In genomic region chr19:7979011-7979410, GRCh38 we compare ENCODE assay signal across 17 cellular contexts. TPM values are rescaled to one million over a fixed set of nuclear protein-coding genes. Genes with fewer than 3 reads are reported as not detected.
A peak's percentile ranks its signal among the peaks of the same experiment; 100 is the strongest.
DNase-seq lines count a peak whose midpoint lies in the region; ATAC-seq and TF ChIP-seq lines count a peak whose summit lies in the region.
"Had no signal": no experiment of that assay in that cellular context is flagged by ENCODE, and none has a peak within 500 bp of the region (broad histone marks: within the 10 kb centered on the region; RNA-seq: fewer than 3 reads in every experiment).

No MANE protein-coding gene starts in this region.

- H4K20me1 ChIP-seq in neural progenitor cell (ENCODE audit: low read depth), result peaks cover 90% of the 10 kb centered on the region

- TF ChIP-seq CTCF in CD14-positive monocyte (IDR thresholded peaks at IDR 0.05) (no peak), RWPE1 (conservative IDR thresholded peaks at IDR 0.05; ENCODE audit: low read depth) (no peak), foreskin keratinocyte (conservative IDR thresholded peaks at IDR 0.05) (peak; percentile 40), neural progenitor cell (IDR thresholded peaks at IDR 0.05) (no peak)

- H3K9me3 ChIP-seq in neural progenitor cell (ENCODE audit: low read depth), result no peaks in the 10 kb centered on the region

- intact Hi-C loops in CD14-positive monocyte (cut with micrococcal nuclease), result no loop called here

- H3K4me3 ChIP-seq in neural progenitor cell, result no peak overlapping the region
- H3K4me3 ChIP-seq in mesendoderm (ENCODE audit: low read length), result no peak overlapping the region
- H3K4me3 ChIP-seq in H7 (ENCODE audit: insufficient read depth, low read depth, low read length), result no peak overlapping the region

- no peak overlapping the region for H2BK5ac ChIP-seq in mesendoderm (ENCODE audit: low read length)

- H3K4me1 Mint-ChIP-seq in CD14-positive monocyte (no peaks in the 10 kb centered on the region), neural progenitor cell (no peaks in the 10 kb centered on the region)

- H3K79me2 ChIP-seq in neural progenitor cell (ENCODE audit: low read depth) (peaks cover 24% of the 10 kb centered on the region), mesendoderm (ENCODE audit: control insufficient read depth, insufficient read depth, low read length) (peaks cover 10% of the 10 kb centered on the region)

- H4K8ac ChIP-seq in mesendoderm (ENCODE audit: low read depth, low read length), result no peak overlapping the region

- peak overlapping the region; percentile 20 for H3K9ac ChIP-seq in neural progenitor cell
- H3K9ac ChIP-seq in mesendoderm (ENCODE audit: low read length), result no peak overlapping the region

- H3K4me1 ChIP-seq in foreskin keratinocyte (no peaks in the 10 kb centered on the region), neural progenitor cell (no peaks in the 10 kb centered on the region), mesendoderm (ENCODE audit: control insufficient read depth, low read depth, low read length) (no peaks in the 10 kb centered on the region)

- H3K23ac ChIP-seq in mesendoderm (ENCODE audit: low read length), result no peak overlapping the region

- H2AK5ac ChIP-seq in mesendoderm (ENCODE audit: low read length), result no peak overlapping the region

- no peak overlapping the region for H2BK15ac ChIP-seq in mesendoderm (replicated peaks; ENCODE audit: low read depth)

- H3K79me1 ChIP-seq in mesendoderm (ENCODE audit: low read length), result peaks cover 25% of the 10 kb centered on the region

- H3K27ac ChIP-seq in RWPE1, result peak overlapping the region; percentile 55
- no peak overlapping the region for H3K27ac ChIP-seq in foreskin keratinocyte
- H3K27ac ChIP-seq in neural progenitor cell, result no peak overlapping the region
- no peak overlapping the region for H3K27ac ChIP-seq in mesendoderm (ENCODE audit: low read depth, low read length)

- H2AFZ ChIP-seq in neural progenitor cell (replicated peaks), result no peak overlapping the region

- POLR2A ChIA-PET in RWPE1 (lab: Yijun Ruan, JAX; ENCODE audit: low non-redundant PET), result no interaction called here

- H3K27ac Mint-ChIP-seq in CD14-positive monocyte (peak overlapping the region in 2 of 7 donors; percentile 17 to 19), neural progenitor cell (no peak overlapping the region)

- H3K9me3 Mint-ChIP-seq in CD14-positive monocyte (no peaks in the 10 kb centered on the region), neural progenitor cell (no peaks in the 10 kb centered on the region)

- H3K4ac ChIP-seq in mesendoderm (ENCODE audit: low read depth, low read length), result no peak overlapping the region

- no peak overlapping the region for H3K56ac ChIP-seq in mesendoderm (ENCODE audit: low read length)

- DNase-seq in CD14-positive monocyte (ENCODE audit: low spot score), result peak; percentile 24
- DNase-seq in RWPE1 (ENCODE audit: low spot score), result no peak
- no peak for DNase-seq in foreskin keratinocyte
- DNase-seq in neural progenitor cell (ENCODE audit: low spot score), result no peak
- DNase-seq in mesendoderm, result no peak
- no peak for DNase-seq in AG08395 (ENCODE audit: low spot score)
- DNase-seq in stimulated activated naive CD4-positive, alpha-beta T cell (lab: John Stamatoyannopoulos, UW), result no peak
- no peak for DNase-seq in H7
- DNase-seq: COR-L47, Karpas-422, MM.1S, NCI-H1105, NCI-H1694 treated with DMSO at 0.1 percent for 48 hours, NCI-H2107, NCI-H2227 treated with DMSO at 0.1 percent for 48 hours, NCI-H524, SIG-M5 had no signal

- no peaks in the 10 kb centered on the region for H3K36me3 ChIP-seq in neural progenitor cell
- H3K36me3 ChIP-seq in mesendoderm (ENCODE audit: control insufficient read depth, insufficient read depth, low read length), result peaks cover 31% of the 10 kb centered on the region
- H3K36me3 ChIP-seq in H7 (replicated peaks; ENCODE audit: control insufficient read depth, insufficient read depth, low read length), result peaks cover 44% of the 10 kb centered on the region

- H3K4me2 ChIP-seq in neural progenitor cell (no peak overlapping the region), mesendoderm (ENCODE audit: low read length) (no peak overlapping the region)

- H3K27me3 Mint-ChIP-seq in CD14-positive monocyte (ENCODE audit: low read depth in 3 of 3) (peaks cover 0 to 1% (median 0%) of the 10 kb centered on the region in 3 donors), neural progenitor cell (ENCODE audit: insufficient read depth, low read depth) (peaks cover 2% of the 10 kb centered on the region)

- no peak for ATAC-seq in foreskin keratinocyte

- H3K4me3 Mint-ChIP-seq in CD14-positive monocyte (no peak overlapping the region), neural progenitor cell (no peak overlapping the region)

- peaks cover 2% of the 10 kb centered on the region for H3F3A ChIP-seq in neural progenitor cell (ENCODE audit: low read depth)

- no peak overlapping the region for H4K5ac ChIP-seq in mesendoderm (ENCODE audit: low read length)

- H3K18ac ChIP-seq in mesendoderm (ENCODE audit: low read length), result no peak overlapping the region

- H3K36me3 Mint-ChIP-seq in CD14-positive monocyte (peaks cover 69 to 87% of the 10 kb centered on the region in 2 donors), neural progenitor cell (peaks cover 18% of the 10 kb centered on the region)

- CTCF ChIA-PET in RWPE1 (lab: Yijun Ruan, JAX), result interaction anchor here (0.5 to 1.0 kb wide), 2 partner anchors 23 to 138 kb away, joined by 3 read pairs; no protein-coding TSS in a partner anchor

- no peaks in the 10 kb centered on the region for H3K27me3 ChIP-seq in foreskin keratinocyte
- H3K27me3 ChIP-seq in neural progenitor cell, result no peaks in the 10 kb centered on the region
- no peaks in the 10 kb centered on the region for H3K27me3 ChIP-seq in mesendoderm (ENCODE audit: insufficient read depth, low read length, poor library complexity)
- no peaks in the 10 kb centered on the region for H3K27me3 ChIP-seq in H7 (ENCODE audit: control insufficient read depth, insufficient read depth, low read length)

- no CpG with 5 or more reads among the region's 10 CpGs for WGBS in mesendoderm (ENCODE audit: extremely low coverage, insufficient coverage, low lambda C conversion rate)

- no peak overlapping the region for H2BK120ac ChIP-seq in mesendoderm (ENCODE audit: low read depth, low read length)

RNA-seq across cellular contexts. Expression of gene ELAVL1, which starts 26.4 kb away (rescaled TPM):
- polyA plus RNA-seq in CD14-positive monocyte (10 to 100 TPM; 30.7 to 31.1 TPM), foreskin keratinocyte (53.5 and 62.5 TPM in 2 replicates)
- total RNA-seq in foreskin keratinocyte (79.7 and 85.2 TPM in 2 replicates), neural progenitor cell (ENCODE audit: low replicate concordance) (108 TPM in 2 replicates)
- polyA plus RNA-seq in mesendoderm (2013, experiment 1 of 2), result 74.8 TPM
- polyA plus RNA-seq in mesendoderm (2013, experiment 2 of 2), result 77.1 TPM
- 85.4 and 86.8 TPM in 2 replicates for total RNA-seq in H7 (2014; rRNA removed; shearing (Covaris generic))

RNA-seq across cellular contexts. Expression of gene TIMM44, which starts 35.5 kb away (rescaled TPM):
- polyA plus RNA-seq in CD14-positive monocyte (10 to 100 TPM in 1 of 2 donors, 1 to 10 TPM in 1; 9.5 to 10.4 TPM), foreskin keratinocyte (50.0 and 53.9 TPM in 2 replicates)
- total RNA-seq in foreskin keratinocyte (63.0 and 67.5 TPM in 2 replicates), neural progenitor cell (ENCODE audit: low replicate concordance) (43.7 and 59.5 TPM in 2 replicates)
- polyA plus RNA-seq in mesendoderm (2013, experiment 1 of 2), result 97.4 TPM
- polyA plus RNA-seq in mesendoderm (2013, experiment 2 of 2), result 102 TPM
- 110 and 131 TPM in 2 replicates for total RNA-seq in H7 (2014; rRNA removed; shearing (Covaris generic))

RNA-seq across cellular contexts. Expression of gene CTXN1, which starts 53.1 kb away (rescaled TPM):
- polyA plus RNA-seq in CD14-positive monocyte (not detected), foreskin keratinocyte (5.1 and 6.4 TPM in 2 replicates)
- total RNA-seq in foreskin keratinocyte (1.5 and 1.7 TPM in 2 replicates), neural progenitor cell (ENCODE audit: low replicate concordance) (3.7 and 34.3 TPM in 2 replicates)
- 46.4 TPM for polyA plus RNA-seq in mesendoderm (2013, experiment 1 of 2)
- polyA plus RNA-seq in mesendoderm (2013, experiment 2 of 2), result 47.0 TPM
- 5.0 and 10.7 TPM in 2 replicates for total RNA-seq in H7 (2014; rRNA removed; shearing (Covaris generic))

RNA-seq across cellular contexts. Expression of gene SNAPC2, which starts 58.9 kb away (rescaled TPM):
- polyA plus RNA-seq in CD14-positive monocyte, result 10 to 100 TPM; 15.7 to 18.3 TPM
- 22.5 and 22.7 TPM in 2 replicates for total RNA-seq in foreskin keratinocyte
- 30.6 and 32.0 TPM in 2 replicates for polyA plus RNA-seq in foreskin keratinocyte
- total RNA-seq in neural progenitor cell (ENCODE audit: low replicate concordance), result 5.7 and 20.7 TPM in 2 replicates
- polyA plus RNA-seq in mesendoderm (2013, experiment 1 of 2), result 19.2 TPM
- 18.9 TPM for polyA plus RNA-seq in mesendoderm (2013, experiment 2 of 2)
- total RNA-seq in H7 (2014; rRNA removed; shearing (Covaris generic)), result 25.5 and 25.9 TPM in 2 replicates
